In genomic region chr9:89006308-89006707, GRCh38 we compare ENCODE assay signal across 1 cellular context.
A peak's percentile ranks its signal among the peaks of the same experiment; 100 is the strongest.
TF ChIP-seq lines count a peak whose summit lies in the region.

No MANE protein-coding gene starts in this region.

TF ChIP-seq in SK-N-SH, 30 proteins besides CTCF, POLR2A, EP300 and RAD21:
- TF ChIP-seq ZBTB33 (IDR thresholded peaks at IDR 0.05; ENCODE audit: borderline replicate concordance, low read depth) (no peak), GABPA (IDR thresholded peaks at IDR 0.05; ENCODE audit: low read depth) (no peak), RFX5 (IDR thresholded peaks at IDR 0.05; ENCODE audit: low read length) (no peak), NFIC (IDR thresholded peaks at IDR 0.05; ENCODE audit: borderline replicate concordance) (peak; percentile 62), FOXM1 (IDR thresholded peaks at IDR 0.05; ENCODE audit: low read depth) (no peak)
